In genomic region chr16:10385725-10386516, GRCh38 we compare ENCODE assay signal across 8 cellular contexts. TPM values are rescaled to one million over a fixed set of nuclear protein-coding genes. Genes with fewer than 3 reads are reported as not detected.
A peak's percentile ranks its signal among the peaks of the same experiment; 100 is the strongest.
DNase-seq lines count a peak whose midpoint lies in the region; ATAC-seq and TF ChIP-seq lines count a peak whose summit lies in the region.

ATF7IP2 (plus strand) TSS chr16:10386061; CDS start chr16:10430621, 44,560 bp downstream.

- WGBS in esophagus muscularis mucosa = 11% methylated on average over 40 of the region's 66 CpGs

- no peak for TF ChIP-seq EP300 in esophagus muscularis mucosa (IDR thresholded peaks at IDR 0.05)

- H3K27me3 ChIP-seq in esophagus muscularis mucosa (no peaks in the 10 kb centered on the region), muscle layer of duodenum (ENCODE audit: low read depth, low read length) (no peaks in the 10 kb centered on the region)

- H3K4me1 ChIP-seq in esophagus muscularis mucosa (peaks cover 4 to 14% (median 9%) of the 10 kb centered on the region in 4 donors), muscle layer of duodenum (ENCODE audit: control insufficient read depth in 1 of 2, insufficient read depth in 2 of 2, low read length in 2 of 2) (no peaks in the 10 kb centered on the region)

- DNase-seq in GM13976 (ENCODE audit: low spot score) (peak; percentile 93), NOMO-1 treated with dmso at 0.1 percent for 144 hours (lab: John Stamatoyannopoulos, UW; ENCODE audit: unreplicated experiment) (peak; percentile 72), esophagus muscularis mucosa (ENCODE audit: extremely low spot score) (peak; percentile 94), NCI-H526 treated with DMSO at 0.1 percent for 48 hours (lab: John Stamatoyannopoulos, UW) (no peak)
- DNase-seq in activated T-cell treated with anti-CD3 and anti-CD28 coated beads, Interleukin-2, amount 50 U/mL, for 1 hour = peak; percentile 83
- peak; percentile 62 to 73 for DNase-seq in stimulated activated CD8-positive, alpha-beta memory T cell treated with anti-CD3 and anti-CD28 coated beads, Interleukin-7, amount 100 ng/mL, for 1 hour (ENCODE audit: low read depth in 2 of 2)

- H3K27ac ChIP-seq in esophagus muscularis mucosa (replicated peaks in 1 of 4) (peak within 1 kb of the TSS; percentile 54 to 77 (median 70)), muscle layer of duodenum (ENCODE audit: low read length) (peak within 1 kb of the TSS; percentile 41)

- intact Hi-C loops in esophagus muscularis mucosa (cut with DNase I) = no loop called here

- in situ Hi-C loops in GM13976 (cut with MboI; ENCODE audit: low sequenced_read_pairs, unreplicated experiment) = no loop called here

- TF ChIP-seq CTCF in GM13976 (IDR thresholded peaks at IDR 0.05; ENCODE audit: borderline replicate concordance, control extremely low read depth, extremely low read depth, insufficient read depth, missing control alignments) (no peak), esophagus muscularis mucosa (IDR thresholded peaks at IDR 0.05) (no peak)

- no peaks in the 10 kb centered on the region for H3K9me3 ChIP-seq in esophagus muscularis mucosa
- H3K9me3 ChIP-seq in muscle layer of duodenum (ENCODE audit: control insufficient read depth in 1 of 2, low read length in 2 of 2) = peaks cover 0 to 3% of the 10 kb centered on the region in 2 donors

- TF ChIP-seq POLR2A in esophagus muscularis mucosa (IDR thresholded peaks at IDR 0.05; ENCODE audit: low read depth) = no peak

- peak within 1 kb of the TSS; percentile 58 to 74 (median 62) for H3K4me3 ChIP-seq in esophagus muscularis mucosa
- H3K4me3 ChIP-seq in muscle layer of duodenum (ENCODE audit: low read depth in 1 of 2, low read length in 2 of 2) = peak within 1 kb of the TSS; percentile 62 to 80

- ATAC-seq in HG02852 (IDR thresholded peaks at IDR 0.05; ENCODE audit: unreplicated experiment) = peak; percentile 96

- H3K36me3 ChIP-seq in esophagus muscularis mucosa = no peaks in the 10 kb centered on the region
- H3K36me3 ChIP-seq in muscle layer of duodenum (ENCODE audit: control insufficient read depth in 1 of 2, insufficient read depth in 2 of 2, low read length in 2 of 2) = no peaks in the 10 kb centered on the region

RNA-seq across cellular contexts. Expression of gene ATF7IP2, which starts in this region (rescaled TPM):
- 1 to 10 TPM; 4.1 to 8.3 (median 6.3) TPM for total RNA-seq in esophagus muscularis mucosa
